In the genomic region with DNA sequence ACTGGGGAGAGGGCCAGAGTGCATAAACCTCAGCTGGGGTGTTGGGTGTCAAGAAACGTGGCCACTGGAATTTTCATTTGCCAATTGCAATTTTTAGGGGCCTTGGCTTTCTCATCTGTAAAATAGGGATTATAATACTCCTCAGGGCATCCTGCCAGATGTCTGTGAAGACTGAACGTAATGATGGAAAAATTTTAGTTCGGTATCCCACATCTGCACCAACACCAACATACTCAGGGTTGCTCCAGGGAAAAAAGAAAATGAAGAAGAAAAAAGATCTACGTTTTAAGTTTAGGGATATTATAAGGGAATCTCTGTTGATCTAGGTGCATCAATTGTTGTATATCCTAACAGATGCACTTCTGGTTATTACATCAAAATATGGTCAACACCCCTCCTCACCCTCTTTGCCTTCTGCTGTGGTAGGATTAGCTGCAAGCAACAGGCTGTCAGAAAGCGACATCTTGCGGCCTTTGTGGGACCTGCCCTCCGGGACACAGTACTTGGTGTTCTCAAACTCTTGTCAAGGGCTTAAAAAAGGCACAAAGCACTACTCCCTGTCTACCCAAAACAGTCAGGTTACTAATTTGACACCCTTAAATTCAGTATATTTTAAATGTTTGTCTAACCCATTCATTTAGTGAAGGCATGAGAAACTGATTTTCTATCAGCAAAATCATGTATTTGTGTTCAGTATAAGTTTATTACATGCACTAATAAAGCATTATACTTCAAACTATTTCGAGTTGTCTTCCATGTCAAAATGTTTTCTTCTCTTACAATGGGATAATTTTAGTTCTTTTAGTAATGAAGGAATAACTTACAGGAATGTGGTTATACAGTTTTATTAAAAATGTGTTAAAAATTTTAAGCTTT, we compare ENCODE assay signal across 8 cellular contexts. TPM values are rescaled to one million over a fixed set of nuclear protein-coding genes. Genes with fewer than 3 reads are reported as not detected.
DNase-seq lines count a peak whose midpoint lies in the region; ATAC-seq and TF ChIP-seq lines count a peak whose summit lies in the region.

No MANE protein-coding gene starts in this region.

- H3K4me1 ChIP-seq in ACC112 (ENCODE audit: control insufficient read depth, insufficient read depth, low read length, unreplicated experiment) = no peaks in the 10 kb centered on the region
- H3K4me1 ChIP-seq in lung (ENCODE audit: control insufficient read depth in 2 of 2, insufficient read depth in 2 of 2, low read length in 2 of 2) = no peaks in the 10 kb centered on the region

- H3K4me3 ChIP-seq in ACC112 (ENCODE audit: low read depth, low read length) (no peak overlapping the region), dorsolateral prefrontal cortex (no peak overlapping the region), lung (no peak overlapping the region)

- H3K79me2 ChIP-seq in ACC112 (ENCODE audit: control insufficient read depth, insufficient read depth, low read length, unreplicated experiment) = no peaks in the 10 kb centered on the region

- H3K27ac ChIP-seq in ACC112 (ENCODE audit: low read depth, low read length) (no peak overlapping the region), dorsolateral prefrontal cortex (no peak overlapping the region), lung (ENCODE audit: low read depth in 1 of 2, low read length in 1 of 2) (no peak overlapping the region)

- intact Hi-C loops in dorsolateral prefrontal cortex (cut with DNase I) = loop anchor here (1.0 to 5.0 kb wide), 3 partner anchors 58 to 341 kb away; partner anchors contain the start of gene TRMO (in 1 of the 2)

- TF ChIP-seq CTCF in dorsolateral prefrontal cortex (IDR thresholded peaks at IDR 0.05 in 54 of 56, conservative IDR thresholded peaks at IDR 0.05 in 2 of 56; ENCODE audit: low read depth in 1 of 56, partially characterized antibody in 56 of 56) (peak; percentile 56 to 98 (median 87)), lung (IDR thresholded peaks at IDR 0.05; ENCODE audit: control extremely low read depth, extremely low read depth) (peak; percentile 95)

- no peaks in the 10 kb centered on the region for H3K9me3 ChIP-seq in lung (ENCODE audit: control insufficient read depth in 2 of 2, insufficient read depth in 1 of 2, low read length in 1 of 2)

- DNase-seq in NCI-H748 treated with DMSO at 0.1 percent for 48 hours (lab: John Stamatoyannopoulos, UW) = peak; percentile 68
- DNase-seq in activated CD4-positive, alpha-beta T cell treated with anti-CD3 and anti-CD28 coated beads, Interleukin-2, amount 50 U/mL, for 24 hours (ENCODE audit: low read depth in 1 of 2, low spot score in 1 of 2) = peak; percentile 51 to 79
- DNase-seq in dorsolateral prefrontal cortex = peak; percentile 68 to 90 (median 82)
- peak; percentile 86 for DNase-seq in lung (ENCODE audit: low spot score)
- peak; percentile 49 for DNase-seq in stimulated activated CD8-positive, alpha-beta memory T cell treated with anti-CD3 and anti-CD28 coated beads, Interleukin-12 subunit alpha, Interleukin-12 subunit beta, amount 100 ng/mL, for 24 hours (ENCODE audit: extremely low read depth)

- no peaks in the 10 kb centered on the region for H3K36me3 ChIP-seq in ACC112 (ENCODE audit: insufficient read depth, low read length)
- no peaks in the 10 kb centered on the region for H3K36me3 ChIP-seq in lung (ENCODE audit: control insufficient read depth in 2 of 2, insufficient read depth in 2 of 2, low read length in 2 of 2)

- ATAC-seq in GM18858 (IDR thresholded peaks at IDR 0.05; ENCODE audit: unreplicated experiment) (peak; percentile 88), HG03460 (IDR thresholded peaks at IDR 0.05; ENCODE audit: unreplicated experiment) (peak; percentile 74), lung (ENCODE audit: insufficient read depth, low FRiP score) (peak; percentile 79)

- peak overlapping the region; percentile 17 for H2AFZ ChIP-seq in ACC112 (ENCODE audit: low read length, unreplicated experiment)

- 35 to 44% methylated on average over 8 of the region's 8 CpGs for WGBS in lung, 2 donors

- H3K27me3 ChIP-seq in ACC112 (ENCODE audit: insufficient read depth, low read length) = no peaks in the 10 kb centered on the region
- H3K27me3 ChIP-seq in dorsolateral prefrontal cortex = no peaks in the 10 kb centered on the region
- no peaks in the 10 kb centered on the region for H3K27me3 ChIP-seq in lung (ENCODE audit: control insufficient read depth, insufficient read depth)

RNA-seq across cellular contexts. Expression of gene TBC1D2, which starts 8.3 kb away (rescaled TPM):
- total RNA-seq in dorsolateral prefrontal cortex = 10 to 100 TPM in 95 of 120 experiments, 1 to 10 TPM in 25; 5.7 to 45.5 (median 12.8) TPM
- 10 to 100 TPM; 47.1 to 73.0 TPM for total RNA-seq in lung
- 10 to 100 TPM; 31.3 to 65.1 TPM for polyA plus RNA-seq in lung
